Comparison of ENCODE assay signal across 8 cellular contexts in the genomic region with DNA sequence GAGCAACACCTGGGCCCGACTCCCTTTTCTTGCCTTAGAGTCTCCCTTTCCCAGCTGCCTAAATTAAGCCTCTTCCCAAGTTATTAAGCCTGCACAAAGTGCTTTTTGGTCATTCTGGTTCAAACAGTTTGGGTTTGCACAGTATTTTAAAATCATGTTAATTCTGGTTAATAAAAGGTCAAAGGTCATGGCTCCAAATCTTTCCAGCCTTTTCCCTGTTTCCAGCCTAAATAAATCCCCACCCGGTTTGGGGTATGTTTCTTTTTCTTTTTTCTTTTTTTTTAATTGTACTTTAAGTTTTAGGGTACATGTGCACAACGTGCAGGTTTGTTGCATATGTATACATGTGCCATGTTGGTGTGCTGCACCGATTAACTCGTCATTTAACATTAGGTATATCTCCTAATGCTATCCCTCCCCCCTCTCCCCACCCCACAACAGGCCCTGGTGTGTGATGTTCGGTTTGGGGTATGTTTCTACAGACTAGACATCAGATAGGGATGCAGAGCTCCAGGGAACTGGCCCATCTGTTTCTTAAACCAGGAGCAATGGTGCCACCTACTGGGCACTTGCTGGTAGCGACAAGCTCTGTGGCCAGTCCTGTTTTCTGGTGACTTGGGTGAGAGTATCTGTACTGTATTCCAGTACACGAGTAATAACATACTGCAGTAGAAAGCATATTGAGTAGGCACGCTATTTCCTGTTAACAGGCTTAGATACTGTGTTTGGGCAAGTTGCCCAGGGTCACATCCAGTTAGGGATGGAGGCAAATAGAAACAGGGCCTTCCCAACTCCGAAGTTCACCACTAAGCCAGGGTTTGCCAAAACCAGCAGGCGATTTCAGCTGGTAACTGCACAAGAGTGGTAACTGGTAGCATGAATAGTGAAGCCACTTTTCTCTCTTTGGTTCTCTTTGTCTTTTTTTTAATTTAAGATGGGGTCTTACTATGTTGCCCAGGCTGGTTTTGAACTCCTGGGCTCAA.
DNase-seq lines count a peak whose midpoint lies in the region; ATAC-seq, FAIRE-seq and TF ChIP-seq lines count a peak whose summit lies in the region.

No MANE protein-coding gene starts in this region.

- no peak overlapping the region for H2AFZ ChIP-seq in keratinocyte (ENCODE audit: control insufficient read depth, low read length)

- no peaks in the 10 kb centered on the region for H3K27me3 ChIP-seq in keratinocyte (ENCODE audit: control insufficient read depth, extremely low read depth, insufficient read depth, low read length)

- peak; percentile 97 for FAIRE-seq in keratinocyte (lab: Jason Lieb, UNC)

- no peaks in the 10 kb centered on the region for H3K9me1 ChIP-seq in keratinocyte (ENCODE audit: control insufficient read depth, extremely low read depth, insufficient read depth, low read length)

- H3K36me3 ChIP-seq in keratinocyte (ENCODE audit: control insufficient read depth in 2 of 2, extremely low read depth in 1 of 2, insufficient read depth in 2 of 2, low read length in 2 of 2), result no peaks in the 10 kb centered on the region

- no peaks in the 10 kb centered on the region for H3K4me1 ChIP-seq in keratinocyte (ENCODE audit: control insufficient read depth, extremely low read depth, insufficient read depth, low read length)

- H4K20me1 ChIP-seq in keratinocyte (ENCODE audit: control insufficient read depth, extremely low read depth, insufficient read depth, low read length), result no peaks in the 10 kb centered on the region

- H3K4me3 ChIP-seq in cardiac fibroblast (replicated peaks in 1 of 2; ENCODE audit: low read depth in 2 of 2, low read length in 2 of 2) (no peak overlapping the region), keratinocyte (ENCODE audit: control insufficient read depth in 2 of 3, extremely low read depth in 1 of 3, insufficient read depth in 2 of 3, low read depth in 1 of 3, low read length in 3 of 3) (no peak overlapping the region)

- ATAC-seq in HG02885 (IDR thresholded peaks at IDR 0.05; ENCODE audit: poor library complexity, unreplicated experiment) (peak; percentile 68), HG02938 (IDR thresholded peaks at IDR 0.05; ENCODE audit: unreplicated experiment) (no peak)

- no peak overlapping the region for H3K27ac ChIP-seq in keratinocyte (ENCODE audit: control insufficient read depth, insufficient read depth, low read length)

- H3K79me2 ChIP-seq in keratinocyte (ENCODE audit: control insufficient read depth, insufficient read depth, low read length), result no peaks in the 10 kb centered on the region

- peak; percentile 81 for TF ChIP-seq CTCF in cardiac fibroblast (IDR thresholded peaks at IDR 0.05; ENCODE audit: low read depth, low read length)
- peak; percentile 77 to 98 (median 86) for TF ChIP-seq CTCF in keratinocyte (optimal IDR thresholded peaks at IDR 0.05 in 1 of 3, IDR thresholded peaks at IDR 0.05 in 1 of 3, conservative IDR thresholded peaks at IDR 0.05 in 1 of 3; ENCODE audit: extremely low read depth in 1 of 3, insufficient read depth in 2 of 3, low read length in 3 of 3)

- H3K4me2 ChIP-seq in keratinocyte (ENCODE audit: control insufficient read depth, extremely low read depth, insufficient read depth, low read depth, low read length), result no peak overlapping the region

- H3K9ac ChIP-seq in keratinocyte (ENCODE audit: control insufficient read depth, extremely low read depth, insufficient read depth, low read length), result no peak overlapping the region

- dilution Hi-C loops in keratinocyte (cut with MboI; ENCODE audit: extremely low pct_ligation_motif_present, low sequenced_read_pairs), result no loop called here

- H3K9me3 ChIP-seq in keratinocyte (ENCODE audit: control insufficient read depth, low read depth, low read length), result no peaks in the 10 kb centered on the region

- DNase-seq in ELF-1 (ENCODE audit: low read depth, low spot score) (peak; percentile 86), NCI-H2227 treated with DMSO at 0.1 percent for 48 hours (lab: John Stamatoyannopoulos, UW) (peak; percentile 54), cardiac fibroblast (ENCODE audit: low read depth in 2 of 2) (peak; percentile 94 to 95), keratinocyte (ENCODE audit: low read depth, low spot score) (peak; percentile 77)
- peak; percentile 61 to 64 (median 61) for DNase-seq in activated CD4-positive, CD25-positive, alpha-beta regulatory T cell (lab: John Stamatoyannopoulos, UW)
- DNase-seq in stimulated activated CD4-positive, alpha-beta T cell treated with anti-CD3 and anti-CD28 coated beads, Interleukin-1b, Interleukin-23, amount 100 ng/mL, for 24 hours (ENCODE audit: low read depth in 4 of 4, low spot score in 1 of 4), result peak; percentile 71 to 72 (median 72)
